Comparison of ENCODE assay signal across 18 cellular contexts in genomic region chr17:17137731-17138585, GRCh38.
DNase-seq lines count a peak whose midpoint lies in the region; ATAC-seq, FAIRE-seq and TF ChIP-seq lines count a peak whose summit lies in the region.
"Had no signal": no experiment of that assay in that cellular context is flagged by ENCODE, and none has a peak within 500 bp of the region (broad histone marks: within the 10 kb centered on the region; RNA-seq: fewer than 3 reads in every experiment).

No MANE protein-coding gene starts in this region.

- TF ChIP-seq POLR2A in GM12892 (IDR thresholded peaks at IDR 0.05; ENCODE audit: low read depth, low read length): no peak

- no peak overlapping the region for H3K4me3 ChIP-seq in BLaER1
- no peak overlapping the region for H3K4me3 ChIP-seq in GM12865 (ENCODE audit: low read depth, low read length)
- no peak overlapping the region for H3K4me3 ChIP-seq in dorsolateral prefrontal cortex
- H3K4me3 ChIP-seq: Peyer's patch had no signal

- ATAC-seq in HG02885 (IDR thresholded peaks at IDR 0.05; ENCODE audit: poor library complexity, unreplicated experiment): peak; percentile 84
- no peak for ATAC-seq in omental fat pad (ENCODE audit: low FRiP score)
- ATAC-seq: activated CD8-positive, alpha-beta memory T cell treated with anti-CD3 and anti-CD28 coated beads, Interleukin-2, amount 10 ng/mL, durations not matched to agents 7 days and 5 days had no signal

- H3K4me2 ChIP-seq in BLaER1: peak overlapping the region; percentile 89
- H3K4me2 ChIP-seq: SK-N-SH had no signal

- in situ Hi-C loops in KBM-7 (cut with MboI; ENCODE audit: low pct_unique_long_range_greater_than_20kb, low sequenced_read_pairs): no loop called here

- DNase-seq in GM12865 (ENCODE audit: low read depth) (peak; percentile 38), dorsolateral prefrontal cortex (peak in 1 of 10 donors; percentile 92), omental fat pad (ENCODE audit: low spot score) (no peak), KBM-7 (no peak), GM12892 (ENCODE audit: insufficient read length) (no peak)
- DNase-seq: activated CD8-positive, alpha-beta memory T cell treated with anti-CD3 and anti-CD28 coated beads, Interleukin-2, amount 10 ng/mL, durations not matched to agents 7 days and 5 days; activated effector memory CD4-positive, alpha-beta T cell treated with anti-CD3 and anti-CD28 coated beads, Interleukin-2, amount 50 U/mL, for 16 hours; amniotic stem cell; CD8-positive, alpha-beta memory T cell; erythroblast; KG1; NCI-H187 treated with DMSO at 0.1 percent for 48 hours; NK-92 treated with Interleukin-12 subunit alpha and Interleukin-12 subunit beta, amount 100 ng/mL, for 24 hours; Peyer's patch; SK-N-SH had no signal

- TF ChIP-seq CTCF in GM12865 (IDR thresholded peaks at IDR 0.05; ENCODE audit: insufficient read depth, low read depth, low read length, missing control alignments) (no peak), dorsolateral prefrontal cortex (IDR thresholded peaks at IDR 0.05 in 54 of 56, conservative IDR thresholded peaks at IDR 0.05 in 2 of 56; ENCODE audit: low read depth in 1 of 56, partially characterized antibody in 56 of 56) (no peak), omental fat pad (IDR thresholded peaks at IDR 0.05) (no peak)

- H3K27me3 ChIP-seq in BLaER1 (no peaks in the 10 kb centered on the region), dorsolateral prefrontal cortex (no peaks in the 10 kb centered on the region)
- H3K27me3 ChIP-seq: Peyer's patch had no signal

- intact Hi-C loops in dorsolateral prefrontal cortex (cut with DNase I): loop anchor here in 1 of 2 donors (10.0 kb wide), 1 partner anchor 63 kb away; no protein-coding TSS in a partner anchor

- peaks cover 72% of the 10 kb centered on the region for H3K4me1 ChIP-seq in BLaER1
- H3K4me1 ChIP-seq: Peyer's patch had no signal

- no peak for FAIRE-seq in GM12892 (lab: Jason Lieb, UNC)
- FAIRE-seq: frontal cortex had no signal

- H4K20me1 ChIP-seq in BLaER1: peaks cover 91% of the 10 kb centered on the region

- H3K9me3 ChIP-seq in BLaER1: no peaks in the 10 kb centered on the region
- H3K9me3 ChIP-seq: Peyer's patch, SK-N-SH had no signal

- peaks cover 90% of the 10 kb centered on the region for H3K36me3 ChIP-seq in BLaER1

- H3K9ac ChIP-seq in BLaER1: no peak overlapping the region
- H3K9ac ChIP-seq: SK-N-SH had no signal

- H3K27ac ChIP-seq in BLaER1 (peak overlapping the region; percentile 55; the same call in 1 of the 2 replicates), dorsolateral prefrontal cortex (peak overlapping the region in 31 of 59 donors; percentile 2 to 87 (median 45))
- H3K27ac ChIP-seq: Peyer's patch had no signal
